In genomic region chr14:68135566-68135965, GRCh38 we compare ENCODE assay signal across 17 cellular contexts.
A peak's percentile ranks its signal among the peaks of the same experiment; 100 is the strongest.
DNase-seq lines count a peak whose midpoint lies in the region; TF ChIP-seq lines count a peak whose summit lies in the region.
"Had no signal": no experiment of that assay in that cellular context is flagged by ENCODE, and none has a peak within 500 bp of the region (broad histone marks: within the 10 kb centered on the region; RNA-seq: fewer than 3 reads in every experiment).

No MANE protein-coding gene starts in this region.

- peaks cover 3% of the 10 kb centered on the region for H3K9me3 Mint-ChIP-seq in nephron
- H3K9me3 Mint-ChIP-seq: activated naive CD4-positive, alpha-beta T cell treated with anti-CD3 and anti-CD28 coated beads, Interleukin-2, amount 50 U/mL, for 24 hours; GM23338 had no signal

- no peaks in the 10 kb centered on the region for H3K36me3 Mint-ChIP-seq in nephron (ENCODE audit: low read depth)
- H3K36me3 Mint-ChIP-seq: activated naive CD4-positive, alpha-beta T cell treated with anti-CD3 and anti-CD28 coated beads, Interleukin-2, amount 50 U/mL, for 24 hours had no signal

- TF ChIP-seq CTCF in AG10803 (conservative IDR thresholded peaks at IDR 0.05; ENCODE audit: low read length) = no peak
- TF ChIP-seq CTCF in choroid plexus epithelial cell (conservative IDR thresholded peaks at IDR 0.05; ENCODE audit: low read depth, low read length) = no peak
- TF ChIP-seq CTCF in nephron (IDR thresholded peaks at IDR 0.05; ENCODE audit: unreplicated experiment in 3 of 3) = no peak

- DNase-seq in AG10803 (ENCODE audit: low read depth) (peak; percentile 81), NCI-H226 (peak; percentile 77), choroid plexus epithelial cell (ENCODE audit: low read depth) (peak; percentile 59), NOMO-1 treated with dmso at 0.1 percent for 144 hours (lab: John Stamatoyannopoulos, UW; ENCODE audit: unreplicated experiment) (no peak), NCI-H187 treated with DMSO at 0.1 percent for 48 hours (lab: John Stamatoyannopoulos, UW) (no peak), putamen (ENCODE audit: low spot score) (no peak), NCI-H774 (lab: John Stamatoyannopoulos, UW) (no peak)
- DNase-seq: cerebellar nuclear complex; glutamatergic neuron; islet precursor cell; NCI-H2081; psoas muscle; stimulated activated CD4-positive, alpha-beta T cell treated with anti-CD3 and anti-CD28 coated beads, Interleukin-1b, Interleukin-23, amount 100 ng/mL, for 48 hours had no signal

- H3K4me3 ChIP-seq in AG10803 (ENCODE audit: low read length) (no peak overlapping the region), choroid plexus epithelial cell (ENCODE audit: low read depth, low read length) (no peak overlapping the region)
- H3K4me3 ChIP-seq: GM23338, psoas muscle, thoracic aorta had no signal

- no peaks in the 10 kb centered on the region for H3K27me3 Mint-ChIP-seq in nephron (ENCODE audit: low read depth)
- H3K27me3 Mint-ChIP-seq: activated naive CD4-positive, alpha-beta T cell treated with anti-CD3 and anti-CD28 coated beads, Interleukin-2, amount 50 U/mL, for 24 hours had no signal

- peaks cover 58% of the 10 kb centered on the region for H3K4me1 Mint-ChIP-seq in nephron
- H3K4me1 Mint-ChIP-seq: activated naive CD4-positive, alpha-beta T cell treated with anti-CD3 and anti-CD28 coated beads, Interleukin-2, amount 50 U/mL, for 24 hours had no signal

- H3K27ac Mint-ChIP-seq in nephron = peak overlapping the region; percentile 57 to 82 (median 65)
- H3K27ac Mint-ChIP-seq: activated naive CD4-positive, alpha-beta T cell treated with anti-CD3 and anti-CD28 coated beads, Interleukin-2, amount 50 U/mL, for 24 hours; GM23338 had no signal

- no peak overlapping the region for H3K4me3 Mint-ChIP-seq in nephron
- H3K4me3 Mint-ChIP-seq: activated naive CD4-positive, alpha-beta T cell treated with anti-CD3 and anti-CD28 coated beads, Interleukin-2, amount 50 U/mL, for 24 hours; GM23338 had no signal

Comparison
In these comparisons a context has a peak if more than half of its experiments do, and no peak if none do; other contexts are left out.
1. DNase-seq: peak in AG10803 (single experiment), NCI-H226 (single experiment) and choroid plexus epithelial cell (single experiment); none in NOMO-1 treated with dmso at 0.1 percent for 144 hours (single experiment), NCI-H187 treated with DMSO at 0.1 percent for 48 hours (single experiment), putamen (single experiment) and NCI-H774 (single experiment).